Comparison of ENCODE assay signal across 7 cellular contexts in the genomic region with DNA sequence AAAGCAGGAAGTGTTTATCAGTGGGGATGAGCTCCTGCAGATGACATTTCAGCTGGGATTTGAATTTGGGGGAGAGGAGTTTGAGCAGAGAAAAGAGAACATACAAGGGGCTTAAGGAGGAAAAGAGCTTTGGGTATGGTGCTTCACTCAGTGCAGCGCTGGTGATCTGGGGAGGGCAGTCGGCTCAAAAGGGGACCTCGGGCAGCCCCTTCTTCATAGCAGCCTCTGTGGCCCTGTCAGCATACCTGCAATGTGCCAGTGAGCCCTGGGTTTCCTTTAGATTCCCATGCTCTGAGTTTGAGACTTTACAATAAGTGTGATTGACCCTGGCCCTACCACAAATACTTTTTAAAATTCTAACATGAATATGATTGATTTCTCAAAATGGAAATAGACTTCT. TPM values are rescaled to one million over a fixed set of nuclear protein-coding genes. Genes with fewer than 3 reads are reported as not detected.
"Had no signal": no experiment of that assay in that cellular context is flagged by ENCODE, and none has a peak within 500 bp of the region (broad histone marks: within the 10 kb centered on the region; RNA-seq: fewer than 3 reads in every experiment).

No MANE protein-coding gene starts in this region.

- H3K4me3 Mint-ChIP-seq: IgD-negative memory B cell had no signal

- H3K27ac ChIP-seq: HL-60 had no signal

- ATAC-seq: HepG2, K562 had no signal

- H3K4me3 ChIP-seq: K562 had no signal

- H3K27ac Mint-ChIP-seq: IgD-negative memory B cell had no signal

- H3K4me1 Mint-ChIP-seq: IgD-negative memory B cell had no signal

- DNase-seq: IMR-90, KBM-7 had no signal

RNA-seq across cellular contexts. Expression of a gene that starts 40.2 kb away (rescaled TPM):
- total RNA-seq: HepG2, HT1080, IMR-90, K562 had no signal
- polyA plus RNA-seq: HepG2, IgD-negative memory B cell, IMR-90, K562 had no signal
